Comparison of ENCODE assay signal across 9 cellular contexts in the genomic region with DNA sequence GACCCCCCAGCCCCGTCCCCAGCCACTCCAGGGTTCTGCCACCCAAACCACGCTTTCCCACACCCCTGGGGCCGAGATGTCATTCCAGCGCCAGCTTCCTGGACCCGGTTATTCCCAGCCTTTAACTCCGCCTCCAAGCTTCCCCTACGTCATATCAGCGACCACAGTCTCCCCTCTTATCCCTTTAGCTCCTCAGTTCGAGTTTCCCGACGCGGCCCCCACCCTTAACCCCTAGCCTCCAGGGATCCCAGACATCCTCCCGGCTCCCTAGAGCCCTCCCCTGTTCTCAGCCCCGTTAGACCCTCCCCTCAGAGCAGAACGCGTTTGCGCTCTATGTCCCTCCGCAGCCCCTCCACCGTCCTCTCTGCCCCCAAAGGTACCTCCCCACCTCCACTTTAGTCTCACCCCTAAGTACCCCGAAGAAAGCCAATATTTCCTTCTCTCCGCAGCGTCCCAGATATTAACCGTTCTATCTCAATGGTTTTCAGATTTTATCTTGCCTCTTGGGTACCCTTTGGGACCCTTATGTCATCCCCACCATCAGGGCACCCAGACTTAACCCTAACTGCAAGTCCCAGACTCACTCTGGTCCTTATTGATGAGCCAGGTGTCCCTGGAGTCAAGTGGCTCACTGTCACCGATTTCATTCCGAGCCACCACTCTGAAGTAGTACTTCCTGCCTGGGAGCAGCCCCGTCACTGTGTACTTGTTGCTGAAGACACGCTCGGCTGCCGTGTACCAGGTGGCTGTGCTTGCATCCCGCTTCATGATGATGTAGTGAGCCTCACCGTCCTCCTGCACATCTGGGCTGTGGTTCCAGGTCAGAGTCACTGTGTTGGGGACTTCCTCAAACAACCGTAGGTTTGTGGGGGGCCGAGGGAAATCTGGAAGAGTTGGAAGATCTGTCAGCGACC. TPM values are rescaled to one million over a fixed set of nuclear protein-coding genes. Genes with fewer than 3 reads are reported as not detected.
DNase-seq lines count a peak whose midpoint lies in the region; ATAC-seq and TF ChIP-seq lines count a peak whose summit lies in the region.
"Had no signal": no experiment of that assay in that cellular context is flagged by ENCODE, and none has a peak within 500 bp of the region (broad histone marks: within the 10 kb centered on the region; RNA-seq: fewer than 3 reads in every experiment).

No MANE protein-coding gene starts in this region.

- no peaks in the 10 kb centered on the region for H3K9me3 ChIP-seq in left lung

- H3K4me3 ChIP-seq in GM08714 (ENCODE audit: low read length): peak overlapping the region; percentile 25; the same call in 1 of the 2 replicates
- peak overlapping the region; percentile 55 for H3K4me3 ChIP-seq in choroid plexus epithelial cell (ENCODE audit: low read depth, low read length)
- peak overlapping the region; percentile 43 to 52 for H3K4me3 ChIP-seq in left lung

- no peaks in the 10 kb centered on the region for H3K36me3 Mint-ChIP-seq in stimulated activated effector memory CD8-positive, alpha-beta T cell treated with anti-CD3 and anti-CD28 coated beads, Interleukin-12 subunit alpha, Interleukin-12 subunit beta, amount 100 ng/mL, for 72 hours

- peaks cover 27% of the 10 kb centered on the region for H3K4me1 Mint-ChIP-seq in stimulated activated effector memory CD8-positive, alpha-beta T cell treated with anti-CD3 and anti-CD28 coated beads, Interleukin-12 subunit alpha, Interleukin-12 subunit beta, amount 100 ng/mL, for 72 hours

- ATAC-seq in HG03378 (IDR thresholded peaks at IDR 0.05; ENCODE audit: unreplicated experiment) (peak; percentile 55), left lung (peak; percentile 87), GM19035 (IDR thresholded peaks at IDR 0.05; ENCODE audit: unreplicated experiment) (no peak)
- peak; percentile 76 for ATAC-seq in stimulated activated effector memory CD8-positive, alpha-beta T cell treated with anti-CD3 and anti-CD28 coated beads, Interleukin-12 subunit alpha, Interleukin-12 subunit beta, amount 100 ng/mL, for 72 hours

- peaks cover 0 to 29% of the 10 kb centered on the region in 2 donors for H3K27me3 ChIP-seq in left lung

- peak overlapping the region; percentile 79 for H3K4me3 Mint-ChIP-seq in stimulated activated effector memory CD8-positive, alpha-beta T cell treated with anti-CD3 and anti-CD28 coated beads, Interleukin-12 subunit alpha, Interleukin-12 subunit beta, amount 100 ng/mL, for 72 hours

- TF ChIP-seq CTCF in VCaP (conservative IDR thresholded peaks at IDR 0.05): no peak
- no peak for TF ChIP-seq CTCF in choroid plexus epithelial cell (conservative IDR thresholded peaks at IDR 0.05; ENCODE audit: low read depth, low read length)
- no peak for TF ChIP-seq CTCF in left lung (IDR thresholded peaks at IDR 0.05)

- intact Hi-C loops in left lung (cut with DNase I): no loop called here

- no peaks in the 10 kb centered on the region for H3K36me3 ChIP-seq in left lung

- peak overlapping the region; percentile 65 for H3K27ac ChIP-seq in VCaP
- peak overlapping the region; percentile 27 to 45 for H3K27ac ChIP-seq in left lung

- DNase-seq in choroid plexus epithelial cell (ENCODE audit: low read depth) (peak; percentile 47), left lung (peak in 1 of 2 donors; percentile 72), HUDEP-2 (lab: John Stamatoyannopoulos, UW; ENCODE audit: unreplicated experiment in 76 of 76) (no peak)
- DNase-seq in stimulated activated effector memory CD8-positive, alpha-beta T cell treated with anti-CD3 and anti-CD28 coated beads, Interleukin-12 subunit alpha, Interleukin-12 subunit beta, amount 100 ng/mL, for 72 hours (ENCODE audit: low spot score in 2 of 2): no peak

- peaks cover 10 to 14% of the 10 kb centered on the region in 2 donors for H3K4me1 ChIP-seq in left lung

- peak overlapping the region; percentile 89 for H3K27ac Mint-ChIP-seq in stimulated activated effector memory CD8-positive, alpha-beta T cell treated with anti-CD3 and anti-CD28 coated beads, Interleukin-12 subunit alpha, Interleukin-12 subunit beta, amount 100 ng/mL, for 72 hours

- no peaks in the 10 kb centered on the region for H3K9me3 Mint-ChIP-seq in stimulated activated effector memory CD8-positive, alpha-beta T cell treated with anti-CD3 and anti-CD28 coated beads, Interleukin-12 subunit alpha, Interleukin-12 subunit beta, amount 100 ng/mL, for 72 hours

RNA-seq across cellular contexts. Expression of a gene that starts 8.0 kb away (rescaled TPM):
- 1 to 10 TPM; 5.8 to 9.1 TPM for total RNA-seq in left lung

RNA-seq across cellular contexts. Expression of a gene that starts 19.4 kb away (rescaled TPM):
- total RNA-seq in left lung: 1 to 10 TPM in 1 of 2 donors, under 1 TPM in 1; 0.52 to 1.1 TPM
- total RNA-seq: M059J had no signal
